14 cellular contexts compared by ENCODE assay signal in genomic region chr3:65996605-65997004, GRCh38. TPM values are rescaled to one million over a fixed set of nuclear protein-coding genes. Genes with fewer than 3 reads are reported as not detected.
A peak's percentile ranks its signal among the peaks of the same experiment; 100 is the strongest.
DNase-seq lines count a peak whose midpoint lies in the region; ATAC-seq and TF ChIP-seq lines count a peak whose summit lies in the region.
"Had no signal": no experiment of that assay in that cellular context is flagged by ENCODE, and none has a peak within 500 bp of the region (broad histone marks: within the 10 kb centered on the region; RNA-seq: fewer than 3 reads in every experiment).

No MANE protein-coding gene starts in this region.

- H2BK120ac ChIP-seq in trophoblast cell (ENCODE audit: insufficient read depth, low read length, poor library complexity): no peak overlapping the region

- H4K8ac ChIP-seq in trophoblast cell (ENCODE audit: low read depth, low read length): peak overlapping the region; percentile 3

- H3K27me3 ChIP-seq in trophoblast cell (ENCODE audit: insufficient read depth, low read length) (no peaks in the 10 kb centered on the region), psoas muscle (ENCODE audit: insufficient read depth in 3 of 3, low read length in 2 of 3) (no peaks in the 10 kb centered on the region)
- H3K27me3 ChIP-seq: BLaER1 had no signal

- H3K4me3 Mint-ChIP-seq in WTC11: no peak overlapping the region
- H3K4me3 Mint-ChIP-seq: T-helper 1 cell treated with Interleukin-12 subunit alpha and Interleukin-12 subunit beta and Interleukin-4 antibody, amounts not matched to agents 30 μg/mL and 1 μg/mL, for 36 hours had no signal

- DNase-seq in HPDE6-E6E7 (ENCODE audit: extremely low spot score) (peak; percentile 16), WTC11 (ENCODE audit: low spot score) (no peak), glomerular visceral epithelial cell (ENCODE audit: extremely low spot score) (peak; percentile 23), trophoblast cell (peak; percentile 97 to 98), SW 1271 (lab: John Stamatoyannopoulos, UW) (no peak), foreskin melanocyte (no peak), psoas muscle (no peak), superior temporal gyrus (ENCODE audit: extremely low spot score) (no peak)
- DNase-seq: activated naive CD4-positive, alpha-beta T cell treated with anti-CD3 and anti-CD28 coated beads, Interleukin-2, amount 50 U/mL, for 16 hours; cortex of kidney; NCI-H2081 treated with DMSO at 0.1 percent for 48 hours had no signal

- no peak overlapping the region for H2BK5ac ChIP-seq in trophoblast cell (ENCODE audit: low read depth, low read length, poor library complexity)

- H3K27me3 Mint-ChIP-seq in WTC11 (ENCODE audit: low read depth): no peaks in the 10 kb centered on the region

- H4K91ac ChIP-seq in trophoblast cell (ENCODE audit: low read depth, low read length): no peak overlapping the region

- no peaks in the 10 kb centered on the region for H3K79me1 ChIP-seq in trophoblast cell (ENCODE audit: low read length)

- H3K27ac ChIP-seq in trophoblast cell (ENCODE audit: low read depth, low read length) (no peak overlapping the region), psoas muscle (no peak overlapping the region)
- H3K27ac ChIP-seq: BLaER1 had no signal

- POLR2A ChIA-PET in WTC11 (lab: Charles Lee): no interaction called here

- H3K9me3 ChIP-seq in trophoblast cell (ENCODE audit: insufficient read depth, low read depth, low read length) (no peaks in the 10 kb centered on the region), psoas muscle (no peaks in the 10 kb centered on the region)
- H3K9me3 ChIP-seq: BLaER1 had no signal

- no peak overlapping the region for H3K23ac ChIP-seq in trophoblast cell (ENCODE audit: low read length)

- H3K4me1 ChIP-seq in trophoblast cell (ENCODE audit: control insufficient read depth in 1 of 2, insufficient read depth in 2 of 2, low read length in 2 of 2): peaks cover 6 to 20% of the 10 kb centered on the region in 2 experiments
- peaks cover 9% of the 10 kb centered on the region for H3K4me1 ChIP-seq in psoas muscle

- no peak overlapping the region for H3K14ac ChIP-seq in trophoblast cell (ENCODE audit: low read length)

- peak overlapping the region; percentile 62 for H3K27ac Mint-ChIP-seq in WTC11
- H3K27ac Mint-ChIP-seq: T-helper 1 cell treated with Interleukin-12 subunit alpha and Interleukin-12 subunit beta and Interleukin-4 antibody, amounts not matched to agents 30 μg/mL and 1 μg/mL, for 36 hours had no signal

- H3K79me2 ChIP-seq in trophoblast cell (ENCODE audit: control insufficient read depth, insufficient read depth, low read length, poor library complexity): no peaks in the 10 kb centered on the region

- H2AFZ ChIP-seq in trophoblast cell (ENCODE audit: insufficient read depth, low read length, poor library complexity): no peak overlapping the region

- no peak overlapping the region for H2AK5ac ChIP-seq in trophoblast cell (ENCODE audit: low read length)

- TF ChIP-seq CTCF in WTC11 (IDR thresholded peaks at IDR 0.05): no peak
- TF ChIP-seq CTCF in psoas muscle (IDR thresholded peaks at IDR 0.05): no peak

- H3K36me3 ChIP-seq in trophoblast cell (ENCODE audit: control insufficient read depth in 1 of 2, insufficient read depth in 2 of 2, low read length in 2 of 2) (no peaks in the 10 kb centered on the region), psoas muscle (ENCODE audit: insufficient read depth in 1 of 2, low read depth in 1 of 2) (no peaks in the 10 kb centered on the region)

- no peak overlapping the region for H3K18ac ChIP-seq in trophoblast cell (ENCODE audit: low read length)

- no peak overlapping the region for H3K9ac ChIP-seq in trophoblast cell (ENCODE audit: low read length)
- H3K9ac ChIP-seq: BLaER1 had no signal

- H3K4me3 ChIP-seq in trophoblast cell (ENCODE audit: low read depth, low read length) (no peak overlapping the region), psoas muscle (no peak overlapping the region)
- H3K4me3 ChIP-seq: BLaER1 had no signal

- H2BK12ac ChIP-seq in trophoblast cell (ENCODE audit: low read length): no peak overlapping the region

- no peak overlapping the region for H4K12ac ChIP-seq in trophoblast cell (ENCODE audit: low read depth, low read length)

- H3K9me3 Mint-ChIP-seq in WTC11: no peaks in the 10 kb centered on the region
- H3K9me3 Mint-ChIP-seq: T-helper 1 cell treated with Interleukin-12 subunit alpha and Interleukin-12 subunit beta and Interleukin-4 antibody, amounts not matched to agents 30 μg/mL and 1 μg/mL, for 36 hours had no signal

- CTCF ChIA-PET in WTC11 (lab: Charles Lee): no interaction called here

- intact Hi-C loops in psoas muscle (cut with DNase I): no loop called here

- peaks cover 68% of the 10 kb centered on the region for H3K4me1 Mint-ChIP-seq in WTC11

- WGBS in trophoblast cell (ENCODE audit: extremely low coverage, insufficient coverage, insufficient read length): no CpG with 5 or more reads among the region's 11 CpGs
- WGBS in psoas muscle, 3 donors: 44 to 49% (median 47%) methylated on average over 11 of the region's 11 CpGs

- peak overlapping the region; percentile 54 for H3K4me2 ChIP-seq in trophoblast cell (ENCODE audit: low read length)
- H3K4me2 ChIP-seq: BLaER1 had no signal

- peak; percentile 28; the same call in 1 of the 2 replicates for ATAC-seq in WTC11
- no peak for ATAC-seq in psoas muscle
- ATAC-seq: left lobe of liver had no signal

- no peak overlapping the region for H3K4ac ChIP-seq in trophoblast cell (ENCODE audit: low read depth, low read length)

- H3K36me3 Mint-ChIP-seq in WTC11: peaks cover 6% of the 10 kb centered on the region; the same call in 1 of the 2 replicates

TF ChIP-seq in WTC11, 78 proteins besides CTCF, POLR2A, EP300 and RAD21:
- TF ChIP-seq, protein P1, sequence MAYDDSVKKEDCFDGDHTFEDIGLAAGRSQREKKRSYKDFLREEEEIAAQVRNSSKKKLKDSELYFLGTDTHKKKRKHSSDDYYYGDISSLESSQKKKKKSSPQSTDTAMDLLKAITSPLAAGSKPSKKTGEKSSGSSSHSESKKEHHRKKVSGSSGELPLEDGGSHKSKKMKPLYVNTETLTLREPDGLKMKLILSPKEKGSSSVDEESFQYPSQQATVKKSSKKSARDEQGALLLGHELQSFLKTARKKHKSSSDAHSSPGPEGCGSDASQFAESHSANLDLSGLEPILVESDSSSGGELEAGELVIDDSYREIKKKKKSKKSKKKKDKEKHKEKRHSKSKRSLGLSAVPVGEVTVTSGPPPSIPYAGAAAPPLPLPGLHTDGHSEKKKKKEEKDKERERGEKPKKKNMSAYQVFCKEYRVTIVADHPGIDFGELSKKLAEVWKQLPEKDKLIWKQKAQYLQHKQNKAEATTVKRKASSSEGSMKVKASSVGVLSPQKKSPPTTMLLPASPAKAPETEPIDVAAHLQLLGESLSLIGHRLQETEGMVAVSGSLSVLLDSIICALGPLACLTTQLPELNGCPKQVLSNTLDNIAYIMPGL (CRISPR knock-in tag; IDR thresholded peaks at IDR 0.05): no peak
- no peak for TF ChIP-seq MAX (CRISPR knock-in tag; IDR thresholded peaks at IDR 0.05)
- no peak for TF ChIP-seq EMX1 (CRISPR knock-in tag; IDR thresholded peaks at IDR 0.05)
- no peak for TF ChIP-seq ZNF396 (CRISPR knock-in tag; IDR thresholded peaks at IDR 0.05; ENCODE audit: borderline replicate concordance)
- no peak for TF ChIP-seq GTF2I (CRISPR knock-in tag; conservative IDR thresholded peaks at IDR 0.05)
- TF ChIP-seq, protein P2, sequence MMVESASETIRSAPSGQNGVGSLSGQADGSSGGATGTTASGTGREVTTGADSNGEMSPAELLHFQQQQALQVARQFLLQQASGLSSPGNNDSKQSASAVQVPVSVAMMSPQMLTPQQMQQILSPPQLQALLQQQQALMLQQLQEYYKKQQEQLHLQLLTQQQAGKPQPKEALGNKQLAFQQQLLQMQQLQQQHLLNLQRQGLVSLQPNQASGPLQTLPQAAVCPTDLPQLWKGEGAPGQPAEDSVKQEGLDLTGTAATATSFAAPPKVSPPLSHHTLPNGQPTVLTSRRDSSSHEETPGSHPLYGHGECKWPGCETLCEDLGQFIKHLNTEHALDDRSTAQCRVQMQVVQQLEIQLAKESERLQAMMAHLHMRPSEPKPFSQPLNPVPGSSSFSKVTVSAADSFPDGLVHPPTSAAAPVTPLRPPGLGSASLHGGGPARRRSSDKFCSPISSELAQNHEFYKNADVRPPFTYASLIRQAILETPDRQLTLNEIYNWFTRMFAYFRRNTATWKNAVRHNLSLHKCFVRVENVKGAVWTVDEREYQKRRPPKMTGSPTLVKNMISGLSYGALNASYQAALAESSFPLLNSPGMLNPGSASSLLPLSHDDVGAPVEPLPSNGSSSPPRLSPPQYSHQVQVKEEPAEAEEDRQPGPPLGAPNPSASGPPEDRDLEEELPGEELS (CRISPR knock-in tag; IDR thresholded peaks at IDR 0.05): no peak
- no peak for TF ChIP-seq RELA (CRISPR knock-in tag; IDR thresholded peaks at IDR 0.05; ENCODE audit: borderline replicate concordance)
TF ChIP-seq in WTC11: peak in this region for 0.

RNA-seq across cellular contexts. Expression of gene MAGI1, which starts 42.1 kb away (rescaled TPM):
- total RNA-seq in WTC11 (2021): 53.0 to 58.2 TPM (median 54.1 TPM) in 3 replicates
- 73.5 and 77.0 TPM in 2 replicates for polyA plus RNA-seq in trophoblast cell (2013)
- total RNA-seq in psoas muscle: 1 to 10 TPM; 4.5 to 6.7 (median 6.2) TPM
- 1 to 10 TPM; 4.6 to 8.1 (median 7.7) TPM for polyA plus RNA-seq in psoas muscle

Comparison
In these comparisons a context has a peak if more than half of its experiments do, and no peak if none do; other contexts are left out.
1. DNase-seq: peak in HPDE6-E6E7 (single experiment), glomerular visceral epithelial cell (single experiment) and trophoblast cell (2 of 2); none in WTC11 (single experiment), SW 1271 (0 of 2), foreskin melanocyte (single experiment), psoas muscle (0 of 2) and superior temporal gyrus (single experiment).